30 cellular contexts compared by ENCODE assay signal in genomic region chr2:233816771-233817170, GRCh38. TPM values are rescaled to one million over a fixed set of nuclear protein-coding genes. Genes with fewer than 3 reads are reported as not detected.
A peak's percentile ranks its signal among the peaks of the same experiment; 100 is the strongest.
DNase-seq lines count a peak whose midpoint lies in the region; ATAC-seq and TF ChIP-seq lines count a peak whose summit lies in the region.
"Had no signal": no experiment of that assay in that cellular context is flagged by ENCODE, and none has a peak within 500 bp of the region (broad histone marks: within the 10 kb centered on the region; RNA-seq: fewer than 3 reads in every experiment).

No MANE protein-coding gene starts in this region.

- H3K36me3 Mint-ChIP-seq in chondrocyte (ENCODE audit: low read depth), result peaks cover 1% of the 10 kb centered on the region
- H3K36me3 Mint-ChIP-seq in osteocyte (ENCODE audit: unreplicated experiment), result no peaks in the 10 kb centered on the region
- H3K36me3 Mint-ChIP-seq: activated naive CD4-positive, alpha-beta T cell treated with anti-CD3 and anti-CD28 coated beads, Interleukin-2, amount 50 U/mL, for 72 hours; WTC11 had no signal

- DNase-seq in left ventricle myocardium superior, result no peak
- DNase-seq in Right ventricle myocardium superior, result no peak
- no peak for DNase-seq in chondrocyte (ENCODE audit: low spot score)
- DNase-seq in osteocyte (ENCODE audit: extremely low spot score, unreplicated experiment), result no peak
- DNase-seq in aorta, result peak; percentile 21 to 34
- DNase-seq in uterus, result no peak
- no peak for DNase-seq in anterior cingulate cortex (lab: John Stamatoyannopoulos, UW)
- DNase-seq: activated CD4-positive, alpha-beta T cell treated with anti-CD3 and anti-CD28 coated beads, Interleukin-2, amount 50 U/mL, for 4 hours; cerebellar nuclear complex; effector CD8-positive, alpha-beta T cell; erythroblast; foreskin fibroblast; HCEC 1CT; NCI-H1092; NCI-H1930; NCI-H2227 treated with DMSO at 0.1 percent for 48 hours; stimulated activated CD4-positive, alpha-beta T cell treated with anti-CD3 and anti-CD28 coated beads, Interleukin-1b, Interleukin-23, amount 100 ng/mL, for 48 hours; substantia nigra; T1000 had no signal

- ATAC-seq in left ventricle myocardium superior (peak; percentile 18), Right ventricle myocardium superior (ENCODE audit: poor library complexity) (no peak), aorta (ENCODE audit: low FRiP score) (no peak), HG03135 (IDR thresholded peaks at IDR 0.05; ENCODE audit: unreplicated experiment) (no peak)
- ATAC-seq: activated naive CD4-positive, alpha-beta T cell treated with anti-CD3 and anti-CD28 coated beads, Interleukin-2, amount 50 U/mL, for 72 hours; WTC11 had no signal

- H3K27ac Mint-ChIP-seq in chondrocyte (ENCODE audit: unreplicated experiment) (peak overlapping the region; percentile 75), osteocyte (ENCODE audit: unreplicated experiment) (peak overlapping the region; percentile 43)
- H3K27ac Mint-ChIP-seq: activated naive CD4-positive, alpha-beta T cell treated with anti-CD3 and anti-CD28 coated beads, Interleukin-2, amount 50 U/mL, for 72 hours; activated T-helper 1 cell treated with anti-CD3 and anti-CD28 coated beads, Interleukin-12 subunit alpha, Interleukin-12 subunit beta, Interleukin-2, Interleukin-4 antibody, amounts not matched to agents 30 ng/mL and 10 ng/mL and 1 ng/mL, durations not matched to agents 14 hours and 24 hours and 36 hours; IgD-negative memory B cell; WTC11 had no signal

- intact Hi-C loops in left ventricle myocardium superior (cut with micrococcal nuclease), result no loop called here
- intact Hi-C loops in Right ventricle myocardium superior (cut with DNase I), result no loop called here
- intact Hi-C loops in aorta (cut with DNase I), result no loop called here
- intact Hi-C loops in uterus (cut with DNase I; ENCODE audit: low total_unique reads), result no loop called here

- H3K9me3 Mint-ChIP-seq in chondrocyte (ENCODE audit: low read depth) (no peaks in the 10 kb centered on the region), osteocyte (ENCODE audit: unreplicated experiment) (no peaks in the 10 kb centered on the region)
- H3K9me3 Mint-ChIP-seq: activated naive CD4-positive, alpha-beta T cell treated with anti-CD3 and anti-CD28 coated beads, Interleukin-2, amount 50 U/mL, for 72 hours; activated T-helper 1 cell treated with anti-CD3 and anti-CD28 coated beads, Interleukin-12 subunit alpha, Interleukin-12 subunit beta, Interleukin-2, Interleukin-4 antibody, amounts not matched to agents 30 ng/mL and 10 ng/mL and 1 ng/mL, durations not matched to agents 14 hours and 24 hours and 36 hours; nephron had no signal

- WGBS in aorta, 2 donors, result 80 to 88% methylated on average over 4 of the region's 4 CpGs

- H3K4me3 ChIP-seq in aorta (ENCODE audit: low read length in 2 of 2), result no peak overlapping the region
- no peak overlapping the region for H3K4me3 ChIP-seq in uterus
- H3K4me3 ChIP-seq: heart right ventricle, skin epidermis had no signal

- H3K36me3 ChIP-seq in aorta (ENCODE audit: control insufficient read depth in 1 of 2, insufficient read depth in 2 of 2, low read length in 1 of 2) (no peaks in the 10 kb centered on the region), uterus (no peaks in the 10 kb centered on the region)
- H3K36me3 ChIP-seq: heart right ventricle had no signal

- TF ChIP-seq CTCF in chondrocyte (IDR thresholded peaks at IDR 0.05), result no peak
- TF ChIP-seq CTCF in osteocyte (IDR thresholded peaks at IDR 0.05), result no peak
- TF ChIP-seq CTCF in uterus (IDR thresholded peaks at IDR 0.05), result no peak

- H3K27ac ChIP-seq in aorta (ENCODE audit: low read depth in 1 of 2, low read length in 2 of 2) (no peak overlapping the region), uterus (no peak overlapping the region)
- H3K27ac ChIP-seq: heart right ventricle, RWPE1, skin epidermis had no signal

- no peaks in the 10 kb centered on the region for H3K9me3 ChIP-seq in aorta (ENCODE audit: control insufficient read depth, low read length)
- H3K9me3 ChIP-seq in uterus, result no peaks in the 10 kb centered on the region

- H3K4me3 Mint-ChIP-seq in chondrocyte (ENCODE audit: unreplicated experiment) (no peak overlapping the region), osteocyte (ENCODE audit: unreplicated experiment) (no peak overlapping the region)
- H3K4me3 Mint-ChIP-seq: activated T-helper 1 cell treated with anti-CD3 and anti-CD28 coated beads, Interleukin-12 subunit alpha, Interleukin-12 subunit beta, Interleukin-2, Interleukin-4 antibody, amounts not matched to agents 30 ng/mL and 10 ng/mL and 1 ng/mL, durations not matched to agents 14 hours and 24 hours and 36 hours; IgD-negative memory B cell; nephron; WTC11 had no signal

- H3K4me1 Mint-ChIP-seq in chondrocyte (ENCODE audit: low read depth) (peaks cover 26% of the 10 kb centered on the region), osteocyte (ENCODE audit: unreplicated experiment) (peaks cover 21% of the 10 kb centered on the region)
- H3K4me1 Mint-ChIP-seq: IgD-negative memory B cell, nephron, WTC11 had no signal

- no peak for TF ChIP-seq POLR2A in uterus (IDR thresholded peaks at IDR 0.05)

- H3K4me1 ChIP-seq in aorta (ENCODE audit: control insufficient read depth in 1 of 2, insufficient read depth in 2 of 2, low read length in 2 of 2) (no peaks in the 10 kb centered on the region), uterus (no peaks in the 10 kb centered on the region)
- H3K4me1 ChIP-seq: heart right ventricle had no signal

- peaks cover 8% of the 10 kb centered on the region for H3K27me3 Mint-ChIP-seq in chondrocyte (ENCODE audit: low read depth)
- peaks cover 14% of the 10 kb centered on the region for H3K27me3 Mint-ChIP-seq in osteocyte (ENCODE audit: unreplicated experiment)

- H3K27me3 ChIP-seq in aorta (ENCODE audit: control insufficient read depth in 1 of 2, insufficient read depth in 2 of 2, low read length in 1 of 2) (no peaks in the 10 kb centered on the region), uterus (no peaks in the 10 kb centered on the region)

RNA-seq across cellular contexts. Expression of gene HJURP, which starts 37.6 kb away (rescaled TPM):
- total RNA-seq in left ventricle myocardium superior, result 0.52 TPM
- 0.40 TPM for total RNA-seq in Right ventricle myocardium superior
- total RNA-seq in chondrocyte, result 6.9 to 9.2 TPM (median 8.2 TPM) in 3 replicates
- total RNA-seq in osteocyte, result 7.7 and 7.9 TPM in 2 replicates
- total RNA-seq in aorta, result 1 to 10 TPM; 1.1 TPM
- not detected for polyA plus RNA-seq in aorta
- total RNA-seq in uterus, result 10 to 100 TPM in 1 of 4 donors, not detected in 3; 13.0 TPM
- polyA plus RNA-seq: IgD-negative memory B cell had no signal

RNA-seq across cellular contexts. Expression of gene MROH2A, which starts 38.6 kb away (rescaled TPM):
- total RNA-seq in left ventricle myocardium superior, result not detected
- total RNA-seq in Right ventricle myocardium superior, result not detected
- total RNA-seq in chondrocyte, result not detected in 3 replicates
- not detected in 2 replicates for total RNA-seq in osteocyte
- total RNA-seq in aorta, result not detected
- not detected for polyA plus RNA-seq in aorta
- total RNA-seq in uterus, result not detected
- total RNA-seq: activated naive CD4-positive, alpha-beta T cell treated with anti-CD3 and anti-CD28 coated beads, Interleukin-2, amount 50 U/mL, for 72 hours; activated T-helper 1 cell treated with anti-CD3 and anti-CD28 coated beads, Interleukin-12 subunit alpha, Interleukin-12 subunit beta, Interleukin-2, Interleukin-4 antibody, amounts not matched to agents 30 ng/mL and 10 ng/mL and 1 ng/mL, durations not matched to agents 14 hours and 24 hours and 36 hours; astrocyte; heart right ventricle; WTC11 had no signal
- polyA plus RNA-seq: AG04450, heart right ventricle, IgD-negative memory B cell had no signal

RNA-seq across cellular contexts. Expression of gene UGT1A1, which starts 56.7 kb away (rescaled TPM):
- total RNA-seq in left ventricle myocardium superior, result not detected
- not detected for total RNA-seq in Right ventricle myocardium superior
- total RNA-seq in chondrocyte, result not detected in 3 replicates
- not detected in 2 replicates for total RNA-seq in osteocyte
- not detected for total RNA-seq in aorta
- polyA plus RNA-seq in aorta, result under 1 TPM in 1 of 2 donors, not detected in 1; 0.25 TPM
- not detected for total RNA-seq in uterus
- total RNA-seq: activated naive CD4-positive, alpha-beta T cell treated with anti-CD3 and anti-CD28 coated beads, Interleukin-2, amount 50 U/mL, for 72 hours; activated T-helper 1 cell treated with anti-CD3 and anti-CD28 coated beads, Interleukin-12 subunit alpha, Interleukin-12 subunit beta, Interleukin-2, Interleukin-4 antibody, amounts not matched to agents 30 ng/mL and 10 ng/mL and 1 ng/mL, durations not matched to agents 14 hours and 24 hours and 36 hours; astrocyte; heart right ventricle; WTC11 had no signal
- polyA plus RNA-seq: AG04450, heart right ventricle, IgD-negative memory B cell had no signal

Comparison
In these comparisons a context has a peak if more than half of its experiments do, and no peak if none do; other contexts are left out.
1. DNase-seq: peak in aorta (2 of 2); none in left ventricle myocardium superior (single experiment), Right ventricle myocardium superior (single experiment), chondrocyte (single experiment), osteocyte (single experiment), uterus (0 of 2) and anterior cingulate cortex (0 of 58).